ENCODE assay signal across 28 cellular contexts in the genomic region with DNA sequence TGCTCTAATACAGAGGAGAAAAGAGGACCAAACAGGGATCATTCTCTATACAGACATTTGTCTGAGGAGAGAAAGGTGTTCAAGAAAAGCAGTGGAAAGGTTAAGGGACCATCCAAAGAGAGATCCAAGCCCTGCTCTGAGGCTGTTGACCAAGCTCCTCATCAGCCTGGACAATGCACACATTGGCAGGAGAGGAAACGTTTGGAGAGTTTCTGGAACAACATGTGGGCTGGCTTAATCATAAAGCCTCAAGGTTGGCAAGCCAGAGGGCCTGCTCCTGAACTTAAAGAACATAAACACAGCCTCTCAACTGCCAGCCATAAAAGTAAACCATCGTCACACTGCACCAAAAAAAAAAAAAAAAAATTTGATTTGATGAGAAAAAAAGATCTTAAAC.
DNase-seq lines count a peak whose midpoint lies in the region; ATAC-seq, FAIRE-seq and TF ChIP-seq lines count a peak whose summit lies in the region.
"Had no signal": no experiment of that assay in that cellular context is flagged by ENCODE, and none has a peak within 500 bp of the region (broad histone marks: within the 10 kb centered on the region; RNA-seq: fewer than 3 reads in every experiment).

No MANE protein-coding gene starts in this region.

- H3K27me3 ChIP-seq in keratinocyte (ENCODE audit: control insufficient read depth, extremely low read depth, insufficient read depth, low read length) (no peaks in the 10 kb centered on the region), MM.1S (replicated peaks; ENCODE audit: insufficient read depth, low read length) (no peaks in the 10 kb centered on the region)
- H3K27me3 ChIP-seq: cardiac muscle cell, colonic mucosa, upper lobe of left lung had no signal

- dilution Hi-C loops in keratinocyte (cut with MboI; ENCODE audit: extremely low pct_ligation_motif_present, low sequenced_read_pairs), result no loop called here

- H3K4me1 Mint-ChIP-seq in stimulated activated memory B cell treated with anti-CD40 and anti-IgM and Interleukin-4, amounts not matched to agents 10 μg/mL and 1 μg/mL and 100 μg/mL, for 72 hours, result no peaks in the 10 kb centered on the region
- H3K4me1 Mint-ChIP-seq: activated CD4-positive, alpha-beta T cell treated with anti-CD3 and anti-CD28 coated beads, Interleukin-2, amount 10 ng/mL, durations not matched to agents 7 days and 5 days; natural killer cell had no signal

- no peaks in the 10 kb centered on the region for H3K9me2 ChIP-seq in MM.1S (replicated peaks; ENCODE audit: insufficient read depth, low read length)

- H3K9me3 Mint-ChIP-seq in stimulated activated memory B cell treated with anti-CD40 and anti-IgM and Interleukin-4, amounts not matched to agents 10 μg/mL and 1 μg/mL and 100 μg/mL, for 72 hours, result no peaks in the 10 kb centered on the region
- H3K9me3 Mint-ChIP-seq: activated CD4-positive, alpha-beta T cell treated with anti-CD3 and anti-CD28 coated beads, Interleukin-2, amount 10 ng/mL, durations not matched to agents 7 days and 5 days; mesothelial cell of epicardium; natural killer cell; T-helper 2 cell treated with Interferon-gamma antibody and Interleukin-4, amounts not matched to agents 5 μg/mL and 100 μg/mL, for 36 hours had no signal

- no peaks in the 10 kb centered on the region for H3K9me1 ChIP-seq in keratinocyte (ENCODE audit: control insufficient read depth, extremely low read depth, insufficient read depth, low read length)

- H3K27ac Mint-ChIP-seq in stimulated activated memory B cell treated with anti-CD40 and anti-IgM and Interleukin-4, amounts not matched to agents 10 μg/mL and 1 μg/mL and 100 μg/mL, for 72 hours, result no peak overlapping the region
- H3K27ac Mint-ChIP-seq: activated CD4-positive, alpha-beta T cell treated with anti-CD3 and anti-CD28 coated beads, Interleukin-2, amount 10 ng/mL, durations not matched to agents 7 days and 5 days; mesothelial cell of epicardium; natural killer cell; T-helper 2 cell treated with Interferon-gamma antibody and Interleukin-4, amounts not matched to agents 5 μg/mL and 100 μg/mL, for 36 hours had no signal

- H3K79me2 ChIP-seq in keratinocyte (ENCODE audit: control insufficient read depth, insufficient read depth, low read length) (no peaks in the 10 kb centered on the region), MM.1S (ENCODE audit: low read length) (no peaks in the 10 kb centered on the region)

- peaks cover 7% of the 10 kb centered on the region for H3K4me1 ChIP-seq in keratinocyte (ENCODE audit: control insufficient read depth, extremely low read depth, insufficient read depth, low read length)
- H3K4me1 ChIP-seq in MM.1S (ENCODE audit: low read length), result no peaks in the 10 kb centered on the region
- H3K4me1 ChIP-seq: Caco-2, colonic mucosa, upper lobe of left lung had no signal

- no peaks in the 10 kb centered on the region for H3F3A ChIP-seq in MM.1S (ENCODE audit: insufficient read depth, low read length)

- peak; percentile 59 for FAIRE-seq in keratinocyte (lab: Jason Lieb, UNC)
- FAIRE-seq: islet of Langerhans, small intestine had no signal

- no peak overlapping the region for H3K4me2 ChIP-seq in keratinocyte (ENCODE audit: control insufficient read depth, extremely low read depth, insufficient read depth, low read depth, low read length)
- no peak overlapping the region for H3K4me2 ChIP-seq in MM.1S (ENCODE audit: low read depth, low read length)

- ATAC-seq in stimulated activated memory B cell treated with anti-CD40 and anti-IgM and Interleukin-4, amounts not matched to agents 10 μg/mL and 1 μg/mL and 100 μg/mL, for 72 hours, result no peak
- ATAC-seq: left ventricle myocardium superior, natural killer cell had no signal

- H3K36me3 Mint-ChIP-seq in stimulated activated memory B cell treated with anti-CD40 and anti-IgM and Interleukin-4, amounts not matched to agents 10 μg/mL and 1 μg/mL and 100 μg/mL, for 72 hours, result no peaks in the 10 kb centered on the region
- H3K36me3 Mint-ChIP-seq: mesothelial cell of epicardium, natural killer cell had no signal

- H4K20me1 ChIP-seq in keratinocyte (ENCODE audit: control insufficient read depth, extremely low read depth, insufficient read depth, low read length), result no peaks in the 10 kb centered on the region
- H4K20me1 ChIP-seq in MM.1S (ENCODE audit: insufficient read depth, low read length), result no peaks in the 10 kb centered on the region

- H3K27me3 Mint-ChIP-seq in stimulated activated memory B cell treated with anti-CD40 and anti-IgM and Interleukin-4, amounts not matched to agents 10 μg/mL and 1 μg/mL and 100 μg/mL, for 72 hours, result peaks cover 25% of the 10 kb centered on the region
- H3K27me3 Mint-ChIP-seq: activated CD4-positive, alpha-beta T cell treated with anti-CD3 and anti-CD28 coated beads, Interleukin-2, amount 10 ng/mL, durations not matched to agents 7 days and 5 days had no signal

- DNase-seq in EH (ENCODE audit: low read depth), result peak; percentile 19
- DNase-seq in H4 (ENCODE audit: low spot score), result peak; percentile 26
- no peak for DNase-seq in keratinocyte (ENCODE audit: low read depth, low spot score)
- DNase-seq in MM.1S, result no peak
- DNase-seq in glomerular visceral epithelial cell (ENCODE audit: extremely low spot score), result no peak
- DNase-seq: activated CD4-positive, alpha-beta T cell treated with anti-CD3 and anti-CD28 coated beads, Interleukin-2, amount 10 ng/mL, durations not matched to agents 7 days and 5 days; activated naive CD4-positive, alpha-beta T cell treated with Interleukin-2 at 50 U/mL for 16 hours; amniotic stem cell; C1 segment of cervical spinal cord; Caco-2; colonic mucosa; DND-41; GOT3; left ventricle myocardium superior; natural killer cell; NCI-H146; NCI-H2107; NCI-H774; small intestine; upper lobe of left lung; WERI-Rb-1 had no signal

- no peaks in the 10 kb centered on the region for H3K9me3 ChIP-seq in keratinocyte (ENCODE audit: control insufficient read depth, low read depth, low read length)
- no peaks in the 10 kb centered on the region for H3K9me3 ChIP-seq in MM.1S (replicated peaks; ENCODE audit: insufficient read depth, low read length)
- H3K9me3 ChIP-seq: Caco-2, colonic mucosa, upper lobe of left lung had no signal

- H3K4me3 ChIP-seq in keratinocyte (ENCODE audit: control insufficient read depth in 2 of 3, extremely low read depth in 1 of 3, insufficient read depth in 2 of 3, low read depth in 1 of 3, low read length in 3 of 3) (no peak overlapping the region), MM.1S (ENCODE audit: low read length) (no peak overlapping the region)
- H3K4me3 ChIP-seq: cardiac muscle cell, colonic mucosa, upper lobe of left lung had no signal

- no peak overlapping the region for H3K9ac ChIP-seq in keratinocyte (ENCODE audit: control insufficient read depth, extremely low read depth, insufficient read depth, low read length)
- H3K9ac ChIP-seq in MM.1S (ENCODE audit: low read length), result no peak overlapping the region

- no peak overlapping the region for H3K4me3 Mint-ChIP-seq in stimulated activated memory B cell treated with anti-CD40 and anti-IgM and Interleukin-4, amounts not matched to agents 10 μg/mL and 1 μg/mL and 100 μg/mL, for 72 hours
- H3K4me3 Mint-ChIP-seq: activated CD4-positive, alpha-beta T cell treated with anti-CD3 and anti-CD28 coated beads, Interleukin-2, amount 10 ng/mL, durations not matched to agents 7 days and 5 days; mesothelial cell of epicardium; natural killer cell; T-helper 2 cell treated with Interferon-gamma antibody and Interleukin-4, amounts not matched to agents 5 μg/mL and 100 μg/mL, for 36 hours had no signal

- H3K36me3 ChIP-seq in keratinocyte (ENCODE audit: control insufficient read depth in 2 of 2, extremely low read depth in 1 of 2, insufficient read depth in 2 of 2, low read length in 2 of 2) (no peaks in the 10 kb centered on the region), MM.1S (replicated peaks; ENCODE audit: insufficient read depth, low read length) (no peaks in the 10 kb centered on the region)
- H3K36me3 ChIP-seq: cardiac muscle cell, colonic mucosa, upper lobe of left lung, WERI-Rb-1 had no signal

- TF ChIP-seq CTCF in keratinocyte (optimal IDR thresholded peaks at IDR 0.05 in 1 of 3, IDR thresholded peaks at IDR 0.05 in 1 of 3, conservative IDR thresholded peaks at IDR 0.05 in 1 of 3; ENCODE audit: extremely low read depth in 1 of 3, insufficient read depth in 2 of 3, low read length in 3 of 3) (no peak), MM.1S (IDR thresholded peaks at IDR 0.05; ENCODE audit: low read length) (no peak)

- H3K27ac ChIP-seq in angular gyrus (ENCODE audit: low read depth, low read length), result peak overlapping the region; percentile 60
- no peak overlapping the region for H3K27ac ChIP-seq in keratinocyte (ENCODE audit: control insufficient read depth, insufficient read depth, low read length)
- no peak overlapping the region for H3K27ac ChIP-seq in MM.1S (ENCODE audit: low read length)
- H3K27ac ChIP-seq: cardiac muscle cell, colonic mucosa, HL-60, upper lobe of left lung, WERI-Rb-1 had no signal

- H2AFZ ChIP-seq in keratinocyte (ENCODE audit: control insufficient read depth, low read length), result no peak overlapping the region
- H2AFZ ChIP-seq in MM.1S (ENCODE audit: low read length), result no peak overlapping the region

Comparison
In these comparisons a context has a peak if more than half of its experiments do, and no peak if none do; other contexts are left out.
1. DNase-seq: peak in EH (single experiment) and H4 (single experiment); none in keratinocyte (single experiment), MM.1S (single experiment) and glomerular visceral epithelial cell (single experiment).